Comparison of ENCODE assay signal across 28 cellular contexts in the genomic region with DNA sequence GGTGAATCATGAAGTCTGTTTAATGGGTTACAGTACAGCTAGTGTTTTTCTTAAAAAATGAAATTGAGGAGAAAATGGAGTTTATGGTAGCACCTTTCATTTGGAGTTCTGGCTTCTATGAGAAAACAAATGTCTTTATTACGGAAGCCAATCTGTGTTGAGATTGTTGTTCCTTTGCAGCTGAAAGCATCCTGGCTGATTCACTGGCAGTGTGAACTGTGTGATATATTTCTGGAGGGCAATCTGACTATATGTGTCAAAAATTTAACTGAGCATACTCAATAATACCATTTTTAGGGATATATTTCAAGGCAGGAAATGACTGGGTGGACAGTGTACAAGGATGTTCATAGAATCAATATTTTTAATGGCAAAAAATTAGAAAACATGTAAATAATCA. TPM values are rescaled to one million over a fixed set of nuclear protein-coding genes. Genes with fewer than 3 reads are reported as not detected.
DNase-seq lines count a peak whose midpoint lies in the region; ATAC-seq and TF ChIP-seq lines count a peak whose summit lies in the region.
"Had no signal": no experiment of that assay in that cellular context is flagged by ENCODE, and none has a peak within 500 bp of the region (broad histone marks: within the 10 kb centered on the region; RNA-seq: fewer than 3 reads in every experiment).

No MANE protein-coding gene starts in this region.

- POLR2A ChIA-PET in MCF 10A (lab: Yijun Ruan, JAX), result interaction anchor here (0.6 to 1.8 kb wide), 3 partner anchors 11 to 408 kb away, joined by 3 to 16 read pairs (median 7); partner anchors contain the start of gene LYST

- CTCF ChIA-PET in mammary epithelial cell (lab: Charles Lee; ENCODE audit: low non-redundant PET) (no interaction called here), MCF 10A (lab: Yijun Ruan, JAX) (interaction anchor here (0.8 kb wide), 1 partner anchor 10 kb away, joined by 4 read pairs; no protein-coding TSS in a partner anchor)

- no peak for TF ChIP-seq CTCF in mammary epithelial cell (conservative IDR thresholded peaks at IDR 0.05 in 1 of 2, IDR thresholded peaks at IDR 0.05 in 1 of 2; ENCODE audit: extremely low read depth in 1 of 2, insufficient read depth in 1 of 2, low read depth in 1 of 2, low read length in 2 of 2)
- no peak for TF ChIP-seq CTCF in MCF 10A (IDR thresholded peaks at IDR 0.05; ENCODE audit: unreplicated experiment)
- no peak for TF ChIP-seq CTCF in RWPE2 (IDR thresholded peaks at IDR 0.05; ENCODE audit: poor library complexity, severe bottlenecking)
- no peak for TF ChIP-seq CTCF in foreskin fibroblast (IDR thresholded peaks at IDR 0.05; ENCODE audit: low read depth, low read length)
- no peak for TF ChIP-seq CTCF in type B pancreatic cell (conservative IDR thresholded peaks at IDR 0.05)

- in situ Hi-C loops in mammary epithelial cell (cut with MboI; ENCODE audit: low sequenced_read_pairs in 2 of 2), result no loop called here

- H4K20me1 ChIP-seq in mammary epithelial cell (ENCODE audit: insufficient read depth, low read length), result no peaks in the 10 kb centered on the region

- no peak overlapping the region for H3K4me3 Mint-ChIP-seq in MCF 10A (ENCODE audit: unreplicated experiment)
- H3K4me3 Mint-ChIP-seq in type B pancreatic cell, result no peak overlapping the region
- H3K4me3 Mint-ChIP-seq: activated CD4-positive, alpha-beta T cell treated with anti-CD3 and anti-CD28 coated beads, Interleukin-2, amount 10 ng/mL, durations not matched to agents 7 days and 5 days; activated CD8-positive, alpha-beta memory T cell treated with anti-CD3 and anti-CD28 coated beads, Interleukin-2, amount 10 ng/mL, durations not matched to agents 7 days and 5 days; activated naive CD8-positive, alpha-beta T cell; activated T-helper 1 cell treated with anti-CD3 and anti-CD28 coated beads, Interleukin-12 subunit alpha, Interleukin-12 subunit beta, Interleukin-2, Interleukin-4 antibody, amounts not matched to agents 30 ng/mL and 10 ng/mL and 1 ng/mL, durations not matched to agents 14 hours and 24 hours and 36 hours; naive thymus-derived CD8-positive, alpha-beta T cell had no signal

- H3K79me2 ChIP-seq in mammary epithelial cell (ENCODE audit: insufficient read depth, low read length), result peaks cover 3% of the 10 kb centered on the region
- H3K79me2 ChIP-seq: parathyroid adenoma had no signal

- H3K27ac Mint-ChIP-seq in MCF 10A (ENCODE audit: low read depth, unreplicated experiment) (no peak overlapping the region), type B pancreatic cell (no peak overlapping the region)
- H3K27ac Mint-ChIP-seq: activated CD4-positive, alpha-beta T cell treated with anti-CD3 and anti-CD28 coated beads, Interleukin-2, amount 10 ng/mL, durations not matched to agents 7 days and 5 days; activated CD8-positive, alpha-beta memory T cell treated with anti-CD3 and anti-CD28 coated beads, Interleukin-2, amount 10 ng/mL, durations not matched to agents 7 days and 5 days; activated naive CD8-positive, alpha-beta T cell; activated T-helper 1 cell treated with anti-CD3 and anti-CD28 coated beads, Interleukin-12 subunit alpha, Interleukin-12 subunit beta, Interleukin-2, Interleukin-4 antibody, amounts not matched to agents 30 ng/mL and 10 ng/mL and 1 ng/mL, durations not matched to agents 14 hours and 24 hours and 36 hours had no signal

- dilution Hi-C loops in mammary epithelial cell (cut with HindIII; ENCODE audit: low sequenced_read_pairs), result no loop called here

- no TSS peak for BruUV-seq in mammary epithelial cell (replicated peaks; lab: Mats Ljungman, UMichigan)
- no TSS peak for BruUV-seq in MCF 10A (replicated peaks; lab: Mats Ljungman, UMichigan)

- H3K36me3 Mint-ChIP-seq in MCF 10A (ENCODE audit: insufficient read depth, unreplicated experiment) (no peaks in the 10 kb centered on the region), type B pancreatic cell (no peaks in the 10 kb centered on the region)
- H3K36me3 Mint-ChIP-seq: activated CD8-positive, alpha-beta memory T cell treated with anti-CD3 and anti-CD28 coated beads, Interleukin-2, amount 10 ng/mL, durations not matched to agents 7 days and 5 days; activated naive CD8-positive, alpha-beta T cell; naive thymus-derived CD8-positive, alpha-beta T cell had no signal

- no peak overlapping the region for H2AFZ ChIP-seq in mammary epithelial cell (ENCODE audit: low read depth, low read length)
- H2AFZ ChIP-seq: parathyroid adenoma had no signal

- H3K4me3 ChIP-seq in mammary epithelial cell (replicated peaks in 1 of 3; ENCODE audit: insufficient read depth in 1 of 3, low read depth in 2 of 3, low read length in 3 of 3) (no peak overlapping the region), RWPE2 (ENCODE audit: severe bottlenecking) (no peak overlapping the region), foreskin fibroblast (ENCODE audit: low read depth in 1 of 2, low read length in 2 of 2) (no peak overlapping the region)
- H3K4me3 ChIP-seq: HAP-1, stomach had no signal

- H3K27me3 Mint-ChIP-seq in MCF 10A (ENCODE audit: insufficient read depth, unreplicated experiment), result no peaks in the 10 kb centered on the region
- H3K27me3 Mint-ChIP-seq in type B pancreatic cell, result peaks cover 3% of the 10 kb centered on the region
- H3K27me3 Mint-ChIP-seq: activated CD4-positive, alpha-beta T cell treated with anti-CD3 and anti-CD28 coated beads, Interleukin-2, amount 10 ng/mL, durations not matched to agents 7 days and 5 days; activated CD8-positive, alpha-beta memory T cell treated with anti-CD3 and anti-CD28 coated beads, Interleukin-2, amount 10 ng/mL, durations not matched to agents 7 days and 5 days; activated naive CD8-positive, alpha-beta T cell had no signal

- H3K36me3 ChIP-seq in mammary epithelial cell (ENCODE audit: insufficient read depth, low read length) (no peaks in the 10 kb centered on the region), RWPE2 (ENCODE audit: low read depth) (no peaks in the 10 kb centered on the region)
- H3K36me3 ChIP-seq: HAP-1, stomach had no signal

- H3K9ac ChIP-seq in mammary epithelial cell (ENCODE audit: insufficient read depth, low read length), result no peak overlapping the region
- H3K9ac ChIP-seq: parathyroid adenoma had no signal

- DNase-seq in mammary epithelial cell, result peak; percentile 56
- DNase-seq in MCF 10A (ENCODE audit: unreplicated experiment), result no peak
- no peak for DNase-seq in RWPE2 (ENCODE audit: low spot score)
- peak; percentile 81 to 86 for DNase-seq in foreskin fibroblast
- DNase-seq in DMS 273 (lab: John Stamatoyannopoulos, UW; ENCODE audit: unreplicated experiment), result no peak
- DNase-seq in NCI-H187 (lab: John Stamatoyannopoulos, UW), result no peak
- DNase-seq in type B pancreatic cell (ENCODE audit: extremely low spot score, unreplicated experiment), result no peak
- DNase-seq: ACHN; activated CD4-positive, alpha-beta T cell treated with anti-CD3 and anti-CD28 coated beads, Interleukin-2, amount 10 ng/mL, durations not matched to agents 7 days and 5 days; activated CD8-positive, alpha-beta memory T cell treated with anti-CD3 and anti-CD28 coated beads, Interleukin-2, amount 10 ng/mL, durations not matched to agents 7 days and 5 days; C1 segment of cervical spinal cord; Calu3; Kasumi-1; naive thymus-derived CD8-positive, alpha-beta T cell; NCI-H1092; NCI-H2029 treated with DMSO at 0.1 percent for 48 hours; NCI-H345; NCI-H82; right cardiac atrium; stimulated activated CD4-positive, alpha-beta T cell treated with anti-CD3 and anti-CD28 coated beads, Interleukin-15, amount 100 ng/mL, for 24 hours; stomach; T-helper 2 cell; trophoblast cell had no signal

- H3K4me2 ChIP-seq in mammary epithelial cell (ENCODE audit: insufficient read depth, low read depth, low read length), result no peak overlapping the region

- H3K4me1 ChIP-seq in mammary epithelial cell (ENCODE audit: insufficient read depth, low read length) (peaks cover 66% of the 10 kb centered on the region), RWPE2 (ENCODE audit: insufficient read depth, poor library complexity, severe bottlenecking) (peaks cover 54% of the 10 kb centered on the region)
- H3K4me1 ChIP-seq: HAP-1, parathyroid adenoma had no signal

- H3K9me3 ChIP-seq in mammary epithelial cell (replicated peaks; ENCODE audit: insufficient read depth, low read length) (no peaks in the 10 kb centered on the region), RWPE2 (ENCODE audit: severe bottlenecking) (no peaks in the 10 kb centered on the region)
- H3K9me3 ChIP-seq: HAP-1, stomach had no signal

- intact Hi-C loops in mammary epithelial cell (cut with micrococcal nuclease), result no loop called here
- intact Hi-C loops in MCF 10A (cut with micrococcal nuclease), result no loop called here

- peak overlapping the region; percentile 33 for H3K27ac ChIP-seq in mammary epithelial cell (ENCODE audit: insufficient read depth, low read depth, low read length)
- H3K27ac ChIP-seq in RWPE2 (ENCODE audit: poor library complexity, severe bottlenecking), result peak overlapping the region; percentile 92
- H3K27ac ChIP-seq: parathyroid adenoma, stomach had no signal

- H3K4me1 Mint-ChIP-seq in MCF 10A (ENCODE audit: insufficient read depth, unreplicated experiment) (peaks cover 66% of the 10 kb centered on the region), type B pancreatic cell (ENCODE audit: unreplicated experiment) (peaks cover 47% of the 10 kb centered on the region)

- ATAC-seq in RWPE2 (ENCODE audit: low read depth) (no peak), GM21717 (IDR thresholded peaks at IDR 0.05; ENCODE audit: unreplicated experiment) (no peak)
- ATAC-seq: activated CD8-positive, alpha-beta memory T cell treated with anti-CD3 and anti-CD28 coated beads, Interleukin-2, amount 10 ng/mL, durations not matched to agents 7 days and 5 days; naive thymus-derived CD8-positive, alpha-beta T cell; right cardiac atrium had no signal

- H3K9me3 Mint-ChIP-seq in MCF 10A (ENCODE audit: unreplicated experiment) (no peaks in the 10 kb centered on the region), type B pancreatic cell (no peaks in the 10 kb centered on the region)
- H3K9me3 Mint-ChIP-seq: activated CD4-positive, alpha-beta T cell treated with anti-CD3 and anti-CD28 coated beads, Interleukin-2, amount 10 ng/mL, durations not matched to agents 7 days and 5 days; activated T-helper 1 cell treated with anti-CD3 and anti-CD28 coated beads, Interleukin-12 subunit alpha, Interleukin-12 subunit beta, Interleukin-2, Interleukin-4 antibody, amounts not matched to agents 30 ng/mL and 10 ng/mL and 1 ng/mL, durations not matched to agents 14 hours and 24 hours and 36 hours; naive thymus-derived CD8-positive, alpha-beta T cell had no signal

- 39% methylated on average over 1 of the region's 1 CpG for WGBS in mammary epithelial cell (ENCODE audit: low coverage, missing lambda C conversion rate)

- H3K27me3 ChIP-seq in mammary epithelial cell (ENCODE audit: insufficient read depth, low read length) (no peaks in the 10 kb centered on the region), RWPE2 (ENCODE audit: insufficient read depth, poor library complexity, severe bottlenecking) (no peaks in the 10 kb centered on the region)
- H3K27me3 ChIP-seq: stomach had no signal

RNA-seq across cellular contexts. Expression of gene LYST, which starts 46.6 kb away (rescaled TPM):
- 10 to 100 TPM; 27.6 to 50.5 TPM for total RNA-seq in mammary epithelial cell
- polyA plus RNA-seq in mammary epithelial cell, result 6.1 TPM
- 53.0 TPM for polyA minus RNA-seq in mammary epithelial cell
- total RNA-seq in MCF 10A (2022), result 23.9 and 37.4 TPM in 2 replicates
- total RNA-seq in type B pancreatic cell (ENCODE audit: low replicate concordance), result 9.1 and 9.7 TPM in 2 replicates

Comparison
In these comparisons a context has a peak if more than half of its experiments do, and no peak if none do; other contexts are left out.
1. DNase-seq: peak in mammary epithelial cell (single experiment) and foreskin fibroblast (2 of 2); none in MCF 10A (single experiment), RWPE2 (single experiment), DMS 273 (single experiment), NCI-H187 (0 of 2) and type B pancreatic cell (single experiment).